In genomic region chr6:25017486-25017885, GRCh38 we compare ENCODE assay signal across 10 cellular contexts.
DNase-seq lines count a peak whose midpoint lies in the region; ATAC-seq, FAIRE-seq and TF ChIP-seq lines count a peak whose summit lies in the region.
"Had no signal": no experiment of that assay in that cellular context is flagged by ENCODE, and none has a peak within 500 bp of the region (broad histone marks: within the 10 kb centered on the region; RNA-seq: fewer than 3 reads in every experiment).

No MANE protein-coding gene starts in this region.

- H3K9ac ChIP-seq in BLaER1 treated with 17β-estradiol and CSF1 and Interleukin-3, amounts not matched to agents 10 nM and 100 nM: peak overlapping the region in 3 of 11 experiments; percentile 3 to 33 (median 6); a peak in 3 of 22 replicates
- H3K9ac ChIP-seq in kidney (ENCODE audit: low read length in 2 of 2): no peak overlapping the region

- peak overlapping the region; percentile 30; the same call in 1 of the 2 replicates for H3K27ac Mint-ChIP-seq in HFFc6
- peak overlapping the region; percentile 76 for H3K27ac Mint-ChIP-seq in activated naive CD8-positive, alpha-beta T cell treated with anti-CD3 and anti-CD28 coated beads for 36 hours

- TF ChIP-seq CTCF in HFFc6 (IDR thresholded peaks at IDR 0.05) (no peak), left lung (IDR thresholded peaks at IDR 0.05) (no peak), kidney (IDR thresholded peaks at IDR 0.05; ENCODE audit: borderline replicate concordance, extremely low read depth, insufficient read depth) (no peak)

- no peaks in the 10 kb centered on the region for H3K27me3 ChIP-seq in BLaER1 treated with 17β-estradiol and CSF1 and Interleukin-3, amounts not matched to agents 10 nM and 100 nM
- H3K27me3 ChIP-seq in left lung: no peaks in the 10 kb centered on the region

- H3K4me3 ChIP-seq in BLaER1 treated with 17β-estradiol and CSF1 and Interleukin-3, amounts not matched to agents 10 nM and 100 nM: no peak overlapping the region
- H3K4me3 ChIP-seq in left lung: no peak overlapping the region
- no peak overlapping the region for H3K4me3 ChIP-seq in kidney (ENCODE audit: low read length in 2 of 2)
- H3K4me3 ChIP-seq: heart left ventricle had no signal

- H3K27me3 Mint-ChIP-seq in HFFc6 (ENCODE audit: insufficient read depth): no peaks in the 10 kb centered on the region
- H3K27me3 Mint-ChIP-seq in activated naive CD8-positive, alpha-beta T cell treated with anti-CD3 and anti-CD28 coated beads for 36 hours: no peaks in the 10 kb centered on the region

- ATAC-seq in left lung: peak; percentile 77

- no peaks in the 10 kb centered on the region for H3K9me3 ChIP-seq in BLaER1 treated with 17β-estradiol and CSF1 and Interleukin-3, amounts not matched to agents 10 nM and 100 nM (replicated peaks in 1 of 11)
- H3K9me3 ChIP-seq in left lung: no peaks in the 10 kb centered on the region
- H3K9me3 ChIP-seq in kidney (ENCODE audit: control insufficient read depth in 1 of 2, low read length in 2 of 2): no peaks in the 10 kb centered on the region
- H3K9me3 ChIP-seq: heart left ventricle had no signal

- peaks cover 63% of the 10 kb centered on the region for H3K4me1 Mint-ChIP-seq in HFFc6 (ENCODE audit: low read depth)
- peaks cover 56% of the 10 kb centered on the region for H3K4me1 Mint-ChIP-seq in activated naive CD8-positive, alpha-beta T cell treated with anti-CD3 and anti-CD28 coated beads for 36 hours

- H4K20me1 ChIP-seq in BLaER1 treated with 17β-estradiol and CSF1 and Interleukin-3, amounts not matched to agents 10 nM and 100 nM: no peaks in the 10 kb centered on the region

- peak overlapping the region in 8 of 11 experiments; percentile 6 to 99 (median 36); a peak in 12 of 22 replicates for H3K27ac ChIP-seq in BLaER1 treated with 17β-estradiol and CSF1 and Interleukin-3, amounts not matched to agents 10 nM and 100 nM
- H3K27ac ChIP-seq in left lung (peak overlapping the region; percentile 64 to 71), kidney (ENCODE audit: low read depth in 2 of 2, low read length in 2 of 2) (no peak overlapping the region)
- H3K27ac ChIP-seq: heart left ventricle had no signal

- no peaks in the 10 kb centered on the region for H3K9me3 Mint-ChIP-seq in HFFc6
- no peaks in the 10 kb centered on the region for H3K9me3 Mint-ChIP-seq in activated naive CD8-positive, alpha-beta T cell treated with anti-CD3 and anti-CD28 coated beads for 36 hours

- H3K36me3 ChIP-seq in BLaER1 treated with 17β-estradiol and CSF1 and Interleukin-3, amounts not matched to agents 10 nM and 100 nM: peaks cover 0 to 5% (median 0%) of the 10 kb centered on the region in 11 experiments; a peak in 1 of 22 replicates
- H3K36me3 ChIP-seq in left lung: no peaks in the 10 kb centered on the region
- H3K36me3 ChIP-seq in kidney (ENCODE audit: control insufficient read depth in 1 of 2, insufficient read depth in 2 of 2, low read length in 2 of 2): no peaks in the 10 kb centered on the region
- H3K36me3 ChIP-seq: heart left ventricle had no signal

- DNase-seq in HFFc6 (no peak), left lung (no peak), kidney (no peak), GOT3 (lab: John Stamatoyannopoulos, UW) (no peak), MV-4-11 (lab: John Stamatoyannopoulos, UW) (no peak)
- DNase-seq in activated naive CD8-positive, alpha-beta T cell treated with anti-CD3 and anti-CD28 coated beads for 36 hours: no peak
- no peak for DNase-seq in activated CD4-positive, alpha-beta T cell treated with anti-CD3 and anti-CD28 coated beads, Interleukin-2, amount 50 U/mL, for 48 hours
- DNase-seq: NCI-H1092 had no signal

- intact Hi-C loops in left lung (cut with DNase I) (loop anchor here in 1 of 2 donors (10.0 kb wide), 1 partner anchor 163 kb away; no protein-coding TSS in a partner anchor), kidney (cut with DNase I) (no loop called here)

- peaks cover 0 to 59% (median 52%) of the 10 kb centered on the region in 10 experiments; a peak in 16 of 20 replicates for H3K4me1 ChIP-seq in BLaER1 treated with 17β-estradiol and CSF1 and Interleukin-3, amounts not matched to agents 10 nM and 100 nM
- H3K4me1 ChIP-seq in left lung (peaks cover 11 to 58% of the 10 kb centered on the region in 2 donors), kidney (ENCODE audit: control insufficient read depth in 1 of 2, insufficient read depth in 1 of 2, low read depth in 1 of 2, low read length in 2 of 2) (no peaks in the 10 kb centered on the region)

- FAIRE-seq in kidney (lab: Jason Lieb, UNC): no peak

- peak overlapping the region in 6 of 11 experiments; percentile 23 to 89 (median 68); a peak in 10 of 22 replicates for H3K4me2 ChIP-seq in BLaER1 treated with 17β-estradiol and CSF1 and Interleukin-3, amounts not matched to agents 10 nM and 100 nM

- no peaks in the 10 kb centered on the region; the same call in 1 of the 2 replicates for H3K36me3 Mint-ChIP-seq in HFFc6 (ENCODE audit: low read depth)
- peaks cover 2% of the 10 kb centered on the region for H3K36me3 Mint-ChIP-seq in activated naive CD8-positive, alpha-beta T cell treated with anti-CD3 and anti-CD28 coated beads for 36 hours

- H3K4me3 Mint-ChIP-seq in HFFc6: no peak overlapping the region
- no peak overlapping the region for H3K4me3 Mint-ChIP-seq in activated naive CD8-positive, alpha-beta T cell treated with anti-CD3 and anti-CD28 coated beads for 36 hours

Comparison
In these comparisons a context has a peak if more than half of its experiments do, and no peak if none do; other contexts are left out.
1. H3K27ac ChIP-seq: peak in BLaER1 treated with 17β-estradiol and CSF1 and Interleukin-3, amounts not matched to agents 10 nM and 100 nM (8 of 11) and left lung (2 of 2); none in kidney (0 of 2).